In genomic region chr18:75455249-75456183, GRCh38 we compare ENCODE assay signal across 1 cellular context.
TF ChIP-seq lines count a peak whose summit lies in the region.

No MANE protein-coding gene starts in this region.

TF ChIP-seq in WTC11, 78 proteins besides CTCF, POLR2A, EP300 and RAD21 (continued from another document):
- TF ChIP-seq FOXP4 (CRISPR knock-in tag; IDR thresholded peaks at IDR 0.05) (peak; percentile 81), ATF6 (CRISPR knock-in tag; IDR thresholded peaks at IDR 0.05) (no peak), MYBL2 (CRISPR knock-in tag; IDR thresholded peaks at IDR 0.05) (peak; percentile 71), MAX (CRISPR knock-in tag; IDR thresholded peaks at IDR 0.05) (peak; percentile 85; the same call in 1 of the 2 replicates), EMX1 (CRISPR knock-in tag; IDR thresholded peaks at IDR 0.05) (no peak), NFATC4 (CRISPR knock-in tag; IDR thresholded peaks at IDR 0.05) (no peak), FOXP1 (CRISPR knock-in tag; IDR thresholded peaks at IDR 0.05; ENCODE audit: borderline replicate concordance) (peak; percentile 93), ZNF317 (CRISPR knock-in tag; IDR thresholded peaks at IDR 0.05; ENCODE audit: borderline replicate concordance, low read depth) (peak; percentile 58; the same call in 1 of the 2 replicates), FOXJ3 (CRISPR knock-in tag; IDR thresholded peaks at IDR 0.05; ENCODE audit: borderline replicate concordance) (no peak), STAT6 (CRISPR knock-in tag; conservative IDR thresholded peaks at IDR 0.05; ENCODE audit: low read depth) (no peak), NFYB (CRISPR knock-in tag; conservative IDR thresholded peaks at IDR 0.05; ENCODE audit: low read depth) (no peak), ATF2 (CRISPR knock-in tag; IDR thresholded peaks at IDR 0.05; ENCODE audit: borderline replicate concordance, low read depth) (no peak), PREB (CRISPR knock-in tag; IDR thresholded peaks at IDR 0.05; ENCODE audit: borderline replicate concordance) (no peak), NR2C2 (CRISPR knock-in tag; IDR thresholded peaks at IDR 0.05) (no peak), NR3C1 (CRISPR knock-in tag; conservative IDR thresholded peaks at IDR 0.05; ENCODE audit: low read depth) (no peak), ARID4B (CRISPR knock-in tag; IDR thresholded peaks at IDR 0.05; ENCODE audit: borderline replicate concordance) (no peak; the same call in 1 of the 2 replicates), USF1 (CRISPR knock-in tag; IDR thresholded peaks at IDR 0.05) (0 out of 2 replicates have a peak, but pooled peaks have one; percentile 24), ZNF423 (CRISPR knock-in tag; IDR thresholded peaks at IDR 0.05) (peak; percentile 79), ZNF416 (CRISPR knock-in tag; IDR thresholded peaks at IDR 0.05) (no peak), KAT7 (CRISPR knock-in tag; IDR thresholded peaks at IDR 0.05; ENCODE audit: borderline replicate concordance) (0 out of 2 replicates have a peak, but pooled peaks have one; percentile 78), CBFB (CRISPR knock-in tag; IDR thresholded peaks at IDR 0.05; ENCODE audit: low read depth) (no peak), HMGXB4 (CRISPR knock-in tag; IDR thresholded peaks at IDR 0.05) (peak; percentile 82; the same call in 1 of the 2 replicates), GABPB1 (CRISPR knock-in tag; IDR thresholded peaks at IDR 0.05) (no peak), ESRRA (CRISPR knock-in tag; IDR thresholded peaks at IDR 0.05; ENCODE audit: borderline replicate concordance) (0 out of 2 replicates have a peak, but pooled peaks have one; percentile 69), JUN (CRISPR knock-in tag; IDR thresholded peaks at IDR 0.05) (peak; percentile 37; the same call in 1 of the 2 replicates), RORB (CRISPR knock-in tag; IDR thresholded peaks at IDR 0.05) (no peak)
